In genomic region chr2:168049609-168050008, GRCh38 we compare ENCODE assay signal across 24 cellular contexts.
DNase-seq lines count a peak whose midpoint lies in the region; ATAC-seq and TF ChIP-seq lines count a peak whose summit lies in the region.
"Had no signal": no experiment of that assay in that cellular context is flagged by ENCODE, and none has a peak within 500 bp of the region (broad histone marks: within the 10 kb centered on the region; RNA-seq: fewer than 3 reads in every experiment).

No MANE protein-coding gene starts in this region.

- H3K27me3 Mint-ChIP-seq in natural killer cell (ENCODE audit: low read depth in 2 of 2) (no peaks in the 10 kb centered on the region), endodermal cell (ENCODE audit: insufficient read depth) (no peaks in the 10 kb centered on the region)
- H3K27me3 Mint-ChIP-seq in natural killer cell treated with Interleukin-12 subunit alpha and Interleukin-12 subunit beta and Interleukin-15 and Interleukin-18, amount 100 ng/mL, for 72 hours, result no peaks in the 10 kb centered on the region
- no peaks in the 10 kb centered on the region for H3K27me3 Mint-ChIP-seq in stimulated activated memory B cell treated with anti-CD40 and anti-IgM and Interleukin-4, amounts not matched to agents 10 μg/mL and 1 μg/mL and 100 μg/mL, for 72 hours
- H3K27me3 Mint-ChIP-seq: B cell; CD4-positive, alpha-beta T cell had no signal

- ATAC-seq in natural killer cell (no peak), foreskin keratinocyte (no peak)
- no peak for ATAC-seq in natural killer cell treated with Interleukin-12 subunit alpha and Interleukin-12 subunit beta and Interleukin-15 and Interleukin-18, amount 100 ng/mL, for 72 hours
- no peak for ATAC-seq in stimulated activated memory B cell treated with anti-CD40 and anti-IgM and Interleukin-4, amounts not matched to agents 10 μg/mL and 1 μg/mL and 100 μg/mL, for 72 hours
- ATAC-seq: A549; CD8-positive, alpha-beta T cell; GM12878 had no signal

- H3K9ac ChIP-seq in endodermal cell (ENCODE audit: extremely low read depth, low read length, poor library complexity, severe bottlenecking), result no peak overlapping the region
- H3K9ac ChIP-seq: BLaER1 treated with 17β-estradiol and CSF1 and Interleukin-3, amounts not matched to agents 10 nM and 100 nM had no signal

- no peaks in the 10 kb centered on the region for H3K9me3 ChIP-seq in endodermal cell (ENCODE audit: control insufficient read depth, low read length)
- H3K9me3 ChIP-seq: A549 had no signal

- H3K27me3 ChIP-seq in endodermal cell (ENCODE audit: control insufficient read depth, insufficient read depth, low read length, poor library complexity, severe bottlenecking) (no peaks in the 10 kb centered on the region), H7 (ENCODE audit: control insufficient read depth, insufficient read depth, low read length) (no peaks in the 10 kb centered on the region), foreskin keratinocyte (no peaks in the 10 kb centered on the region)
- H3K27me3 ChIP-seq: BLaER1 treated with 17β-estradiol and CSF1 and Interleukin-3, amounts not matched to agents 10 nM and 100 nM had no signal

- H3K27ac Mint-ChIP-seq in natural killer cell (peak overlapping the region; percentile 2 to 63), endodermal cell (peak overlapping the region; percentile 65)
- H3K27ac Mint-ChIP-seq in natural killer cell treated with Interleukin-12 subunit alpha and Interleukin-12 subunit beta and Interleukin-15 and Interleukin-18, amount 100 ng/mL, for 72 hours, result peak overlapping the region in 1 of 2 donors; percentile 17
- H3K27ac Mint-ChIP-seq in stimulated activated memory B cell treated with anti-CD40 and anti-IgM and Interleukin-4, amounts not matched to agents 10 μg/mL and 1 μg/mL and 100 μg/mL, for 72 hours, result peak overlapping the region; percentile 8
- H3K27ac Mint-ChIP-seq: B cell; CD4-positive, alpha-beta T cell; CD8-positive, alpha-beta T cell had no signal

- H3K4me1 Mint-ChIP-seq in natural killer cell, result peaks cover 58% of the 10 kb centered on the region in 2 donors
- peaks cover 13 to 19% of the 10 kb centered on the region in 2 donors for H3K4me1 Mint-ChIP-seq in natural killer cell treated with Interleukin-12 subunit alpha and Interleukin-12 subunit beta and Interleukin-15 and Interleukin-18, amount 100 ng/mL, for 72 hours (ENCODE audit: low read depth in 2 of 2)
- peaks cover 34% of the 10 kb centered on the region for H3K4me1 Mint-ChIP-seq in endodermal cell
- H3K4me1 Mint-ChIP-seq in stimulated activated memory B cell treated with anti-CD40 and anti-IgM and Interleukin-4, amounts not matched to agents 10 μg/mL and 1 μg/mL and 100 μg/mL, for 72 hours, result peaks cover 13% of the 10 kb centered on the region

- intact Hi-C loops in natural killer cell (cut with micrococcal nuclease), result no loop called here

- no peak overlapping the region for H3K4me3 ChIP-seq in endodermal cell (ENCODE audit: low read length)
- no peak overlapping the region for H3K4me3 ChIP-seq in H7 (ENCODE audit: insufficient read depth, low read depth, low read length)
- H3K4me3 ChIP-seq: A549; BLaER1 treated with 17β-estradiol and CSF1 and Interleukin-3, amounts not matched to agents 10 nM and 100 nM; GM12878 had no signal

- DNase-seq in natural killer cell (no peak), endodermal cell (no peak), cerebellum (ENCODE audit: low spot score) (no peak), H7 (no peak), foreskin keratinocyte (no peak)
- no peak for DNase-seq in natural killer cell treated with Interleukin-12 subunit alpha and Interleukin-12 subunit beta and Interleukin-15 and Interleukin-18, amount 100 ng/mL, for 72 hours (ENCODE audit: low spot score)
- DNase-seq: AML-193; CD4-positive, alpha-beta T cell; CD8-positive, alpha-beta T cell; COR-L47; DMS 273 treated with DMSO at 0.1 percent for 48 hours; DMS153; DMS53; DMS79; DND-41; EL; GDM1 had no signal

- H3K36me3 ChIP-seq in endodermal cell (ENCODE audit: control insufficient read depth, insufficient read depth, low read length), result no peaks in the 10 kb centered on the region
- H3K36me3 ChIP-seq in H7 (replicated peaks; ENCODE audit: control insufficient read depth, insufficient read depth, low read length), result no peaks in the 10 kb centered on the region

- H3K4me1 ChIP-seq in endodermal cell (ENCODE audit: control insufficient read depth, insufficient read depth, low read length), result peaks cover 8% of the 10 kb centered on the region
- no peaks in the 10 kb centered on the region for H3K4me1 ChIP-seq in foreskin keratinocyte
- H3K4me1 ChIP-seq: A549 had no signal

- no peak overlapping the region for H3K4me3 Mint-ChIP-seq in natural killer cell
- no peak overlapping the region for H3K4me3 Mint-ChIP-seq in natural killer cell treated with Interleukin-12 subunit alpha and Interleukin-12 subunit beta and Interleukin-15 and Interleukin-18, amount 100 ng/mL, for 72 hours
- no peak overlapping the region for H3K4me3 Mint-ChIP-seq in endodermal cell
- H3K4me3 Mint-ChIP-seq in stimulated activated memory B cell treated with anti-CD40 and anti-IgM and Interleukin-4, amounts not matched to agents 10 μg/mL and 1 μg/mL and 100 μg/mL, for 72 hours, result no peak overlapping the region
- H3K4me3 Mint-ChIP-seq: B cell; CD4-positive, alpha-beta T cell; CD8-positive, alpha-beta T cell had no signal

- no peak overlapping the region for H3K27ac ChIP-seq in endodermal cell (ENCODE audit: low read depth, low read length)
- H3K27ac ChIP-seq in foreskin keratinocyte, result no peak overlapping the region
- H3K27ac ChIP-seq: 22Rv1; A549; BLaER1 treated with 17β-estradiol and CSF1 and Interleukin-3, amounts not matched to agents 10 nM and 100 nM; C4-2B had no signal

- no peaks in the 10 kb centered on the region for H3K36me3 Mint-ChIP-seq in natural killer cell
- H3K36me3 Mint-ChIP-seq in natural killer cell treated with Interleukin-12 subunit alpha and Interleukin-12 subunit beta and Interleukin-15 and Interleukin-18, amount 100 ng/mL, for 72 hours, result peaks cover 6% of the 10 kb centered on the region
- H3K36me3 Mint-ChIP-seq in endodermal cell (ENCODE audit: low read depth), result peaks cover 3% of the 10 kb centered on the region
- peaks cover 19% of the 10 kb centered on the region for H3K36me3 Mint-ChIP-seq in stimulated activated memory B cell treated with anti-CD40 and anti-IgM and Interleukin-4, amounts not matched to agents 10 μg/mL and 1 μg/mL and 100 μg/mL, for 72 hours

- WGBS in endodermal cell (ENCODE audit: insufficient coverage in 1 of 2, insufficient read length in 1 of 2), 2 experiments, result 94 to 95% methylated on average over 2 of the region's 2 CpGs

- no peaks in the 10 kb centered on the region for H3K9me3 Mint-ChIP-seq in natural killer cell
- H3K9me3 Mint-ChIP-seq in natural killer cell treated with Interleukin-12 subunit alpha and Interleukin-12 subunit beta and Interleukin-15 and Interleukin-18, amount 100 ng/mL, for 72 hours, result no peaks in the 10 kb centered on the region
- no peaks in the 10 kb centered on the region for H3K9me3 Mint-ChIP-seq in endodermal cell
- no peaks in the 10 kb centered on the region for H3K9me3 Mint-ChIP-seq in stimulated activated memory B cell treated with anti-CD40 and anti-IgM and Interleukin-4, amounts not matched to agents 10 μg/mL and 1 μg/mL and 100 μg/mL, for 72 hours
- H3K9me3 Mint-ChIP-seq: CD4-positive, alpha-beta T cell; CD8-positive, alpha-beta T cell had no signal

- TF ChIP-seq CTCF in natural killer cell (IDR thresholded peaks at IDR 0.05), result no peak
- TF ChIP-seq CTCF in endodermal cell (conservative IDR thresholded peaks at IDR 0.05), result no peak
- TF ChIP-seq CTCF in foreskin keratinocyte (conservative IDR thresholded peaks at IDR 0.05), result no peak
